Comparison of ENCODE assay signal across 12 cellular contexts in the genomic region with DNA sequence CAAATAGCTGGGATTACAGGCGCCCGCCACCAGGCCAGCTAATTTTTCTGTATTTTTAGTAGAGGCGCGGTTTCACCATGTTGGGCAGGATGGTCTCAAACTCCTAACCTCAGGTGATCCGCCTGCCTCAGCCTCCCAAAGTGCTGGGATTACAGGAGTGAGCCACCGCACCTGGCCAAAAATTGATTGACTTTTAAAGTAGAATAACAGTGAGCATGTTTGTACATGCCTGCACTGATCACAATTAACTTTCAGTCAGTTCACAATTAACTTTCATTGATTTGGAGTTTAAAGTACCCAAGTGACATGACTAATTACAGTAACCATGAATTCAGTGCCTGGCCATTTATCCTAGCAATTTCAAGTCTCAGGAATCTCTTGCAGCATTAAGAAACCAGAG.
DNase-seq lines count a peak whose midpoint lies in the region; ATAC-seq, FAIRE-seq and TF ChIP-seq lines count a peak whose summit lies in the region.
"Had no signal": no experiment of that assay in that cellular context is flagged by ENCODE, and none has a peak within 500 bp of the region (broad histone marks: within the 10 kb centered on the region; RNA-seq: fewer than 3 reads in every experiment).

No MANE protein-coding gene starts in this region.

- no peak for ATAC-seq in HepG2
- ATAC-seq in GM19023 (IDR thresholded peaks at IDR 0.05; ENCODE audit: unreplicated experiment) = no peak

- POLR2A ChIA-PET in HepG2 (lab: Yijun Ruan, JAX) = no interaction called here

- H3K9me3 ChIP-seq in HepG2 (ENCODE audit: low read length) (no peaks in the 10 kb centered on the region), tibial artery (no peaks in the 10 kb centered on the region)
- H3K9me3 ChIP-seq: ovary had no signal

- H3K4me1 Mint-ChIP-seq in activated naive CD4-positive, alpha-beta T cell treated with anti-CD3 and anti-CD28 coated beads, Interleukin-2, amount 50 U/mL, for 24 hours = peaks cover 81% of the 10 kb centered on the region
- H3K4me1 Mint-ChIP-seq in activated naive CD4-positive, alpha-beta T cell treated with anti-CD3 and anti-CD28 coated beads for 36 hours (ENCODE audit: low read depth) = peaks cover 58% of the 10 kb centered on the region
- H3K4me1 Mint-ChIP-seq in activated naive CD8-positive, alpha-beta T cell (ENCODE audit: low read depth) = peaks cover 72% of the 10 kb centered on the region

- H3K9ac ChIP-seq in HepG2 (ENCODE audit: insufficient read depth, low read depth, low read length) = no peak overlapping the region

- CTCF ChIA-PET in activated naive CD4-positive, alpha-beta T cell treated with anti-CD3 and anti-CD28 coated beads for 36 hours (lab: Charles Lee) = interaction anchor here (0.7 kb wide), 1 partner anchor 183 kb away, joined by 4 read pairs; no protein-coding TSS in a partner anchor
- CTCF ChIA-PET in HepG2 (lab: Yijun Ruan, JAX; ENCODE audit: low intra/inter-chr PET ratio, low total read pairs) = no interaction called here

- peak overlapping the region; percentile 90 for H3K27ac Mint-ChIP-seq in activated naive CD4-positive, alpha-beta T cell treated with anti-CD3 and anti-CD28 coated beads, Interleukin-2, amount 50 U/mL, for 24 hours
- no peak overlapping the region for H3K27ac Mint-ChIP-seq in activated naive CD4-positive, alpha-beta T cell treated with anti-CD3 and anti-CD28 coated beads for 36 hours
- peak overlapping the region; percentile 97 for H3K27ac Mint-ChIP-seq in activated naive CD8-positive, alpha-beta T cell

- H3K36me3 ChIP-seq in HepG2 (replicated peaks in 1 of 2; ENCODE audit: control insufficient read depth in 1 of 2, insufficient read depth in 2 of 2, low read length in 2 of 2) (peaks cover 0 to 13% of the 10 kb centered on the region in 2 experiments; a peak in 3 of 5 replicates), tibial artery (no peaks in the 10 kb centered on the region)
- H3K36me3 ChIP-seq: ovary had no signal

- no peak for TF ChIP-seq RAD21 in HepG2 (CRISPR knock-in tag; IDR thresholded peaks at IDR 0.05)

- H3K4me3 ChIP-seq in HepG2 (replicated peaks in 1 of 3; ENCODE audit: insufficient read depth in 1 of 3, low read depth in 2 of 3, low read length in 3 of 3) (no peak overlapping the region), tibial artery (no peak overlapping the region)
- H3K4me3 ChIP-seq: hepatocyte, ovary had no signal

- BruUV-seq in HepG2 (replicated peaks; lab: Mats Ljungman, UMichigan) = no TSS peak

- no peak for FAIRE-seq in HepG2 (lab: Jason Lieb, UNC)

- no peaks in the 10 kb centered on the region for H3K9me3 Mint-ChIP-seq in activated naive CD4-positive, alpha-beta T cell treated with anti-CD3 and anti-CD28 coated beads, Interleukin-2, amount 50 U/mL, for 24 hours
- H3K9me3 Mint-ChIP-seq in activated naive CD4-positive, alpha-beta T cell treated with anti-CD3 and anti-CD28 coated beads for 36 hours = no peaks in the 10 kb centered on the region
- H3K9me3 Mint-ChIP-seq in activated naive CD8-positive, alpha-beta T cell (ENCODE audit: low read depth) = no peaks in the 10 kb centered on the region

- no peak for DNase-seq in activated naive CD4-positive, alpha-beta T cell treated with anti-CD3 and anti-CD28 coated beads for 36 hours
- DNase-seq in HepG2 (ENCODE audit: low spot score) = no peak
- DNase-seq in tibial artery = no peak
- DNase-seq in DMS114 treated with DMSO at 0.1 percent for 48 hours (lab: John Stamatoyannopoulos, UW; ENCODE audit: unreplicated experiment) = no peak
- no peak for DNase-seq in SK-N-DZ (ENCODE audit: low spot score)
- DNase-seq: NCI-H2171 treated with DMSO at 0.1 percent for 48 hours, ovary had no signal

- H3K27me3 ChIP-seq in HepG2 (ENCODE audit: control insufficient read depth in 1 of 2, insufficient read depth in 2 of 2, low read length in 2 of 2) = no peaks in the 10 kb centered on the region
- no peaks in the 10 kb centered on the region for H3K27me3 ChIP-seq in tibial artery
- H3K27me3 ChIP-seq: hepatocyte, ovary had no signal

- TF ChIP-seq CTCF in HepG2 (CRISPR knock-in tag; IDR thresholded peaks at IDR 0.05) = no peak
- no peak for TF ChIP-seq CTCF in tibial artery (IDR thresholded peaks at IDR 0.05)

- peaks cover 34% of the 10 kb centered on the region for H3K4me1 ChIP-seq in HepG2 (ENCODE audit: insufficient read depth, low read length)
- H3K4me1 ChIP-seq in tibial artery = peaks cover 0 to 50% (median 17%) of the 10 kb centered on the region in 4 donors

- no peak overlapping the region for H3K4me2 ChIP-seq in HepG2 (ENCODE audit: low read depth, low read length)
- H3K4me2 ChIP-seq: hepatocyte had no signal

- no peak overlapping the region for H2AFZ ChIP-seq in HepG2 (ENCODE audit: low read length)
- H2AFZ ChIP-seq: hepatocyte had no signal

- H3K79me2 ChIP-seq in HepG2 (ENCODE audit: insufficient read depth, low read length) = no peaks in the 10 kb centered on the region
- H3K79me2 ChIP-seq: hepatocyte had no signal

- 91% methylated on average over 6 of the region's 6 CpGs for WGBS in HepG2 (ENCODE audit: low lambda C conversion rate)

- H3K4me3 Mint-ChIP-seq in activated naive CD4-positive, alpha-beta T cell treated with anti-CD3 and anti-CD28 coated beads, Interleukin-2, amount 50 U/mL, for 24 hours = peak overlapping the region; percentile 84
- H3K4me3 Mint-ChIP-seq in activated naive CD4-positive, alpha-beta T cell treated with anti-CD3 and anti-CD28 coated beads for 36 hours = no peak overlapping the region
- peak overlapping the region; percentile 85 for H3K4me3 Mint-ChIP-seq in activated naive CD8-positive, alpha-beta T cell

- H3K27ac ChIP-seq in HepG2 (ENCODE audit: extremely low read length, insufficient read depth, low read length) (peak overlapping the region; percentile 37), tibial artery (peak overlapping the region; percentile 35 to 40)
- H3K27ac ChIP-seq: hepatocyte, HL-60, ovary had no signal

- in situ Hi-C loops in HepG2 (cut with HindIII; ENCODE audit: extremely low pct_ligation_motif_present, low pct_unique_long_range_greater_than_20kb) = no loop called here

- H3K36me3 Mint-ChIP-seq in activated naive CD4-positive, alpha-beta T cell treated with anti-CD3 and anti-CD28 coated beads, Interleukin-2, amount 50 U/mL, for 24 hours = peaks cover 10% of the 10 kb centered on the region
- peaks cover 4% of the 10 kb centered on the region for H3K36me3 Mint-ChIP-seq in activated naive CD4-positive, alpha-beta T cell treated with anti-CD3 and anti-CD28 coated beads for 36 hours (ENCODE audit: low read depth)
- H3K36me3 Mint-ChIP-seq in activated naive CD8-positive, alpha-beta T cell = peaks cover 10% of the 10 kb centered on the region

- H3K27me3 Mint-ChIP-seq in activated naive CD4-positive, alpha-beta T cell treated with anti-CD3 and anti-CD28 coated beads, Interleukin-2, amount 50 U/mL, for 24 hours = no peaks in the 10 kb centered on the region
- no peaks in the 10 kb centered on the region for H3K27me3 Mint-ChIP-seq in activated naive CD4-positive, alpha-beta T cell treated with anti-CD3 and anti-CD28 coated beads for 36 hours (ENCODE audit: low read depth)
- H3K27me3 Mint-ChIP-seq in activated naive CD8-positive, alpha-beta T cell = no peaks in the 10 kb centered on the region

- no peak for TF ChIP-seq EP300 in HepG2 (IDR thresholded peaks at IDR 0.05; ENCODE audit: low read depth in 2 of 2, low read length in 2 of 2)
- no peak for TF ChIP-seq EP300 in HepG2 (CRISPR knock-in tag; IDR thresholded peaks at IDR 0.05; ENCODE audit: borderline replicate concordance)

- H4K20me1 ChIP-seq in HepG2 (ENCODE audit: insufficient read depth, low read length) = no peaks in the 10 kb centered on the region

- no peak for TF ChIP-seq POLR2A in HepG2 (IDR thresholded peaks at IDR 0.05; ENCODE audit: insufficient read depth in 1 of 2, low read depth in 2 of 2, low read length in 2 of 2)

- intact Hi-C loops in activated naive CD4-positive, alpha-beta T cell treated with anti-CD3 and anti-CD28 coated beads for 36 hours (cut with micrococcal nuclease) = no loop called here
- intact Hi-C loops in HepG2 (cut with micrococcal nuclease; ENCODE audit: unreplicated experiment) (no loop called here), tibial artery (cut with DNase I; ENCODE audit: low total_unique reads) (no loop called here)

TF ChIP-seq in HepG2, 621 proteins besides CTCF, POLR2A, EP300 and RAD21 (continues in another document):
- TF ChIP-seq, protein P1, sequence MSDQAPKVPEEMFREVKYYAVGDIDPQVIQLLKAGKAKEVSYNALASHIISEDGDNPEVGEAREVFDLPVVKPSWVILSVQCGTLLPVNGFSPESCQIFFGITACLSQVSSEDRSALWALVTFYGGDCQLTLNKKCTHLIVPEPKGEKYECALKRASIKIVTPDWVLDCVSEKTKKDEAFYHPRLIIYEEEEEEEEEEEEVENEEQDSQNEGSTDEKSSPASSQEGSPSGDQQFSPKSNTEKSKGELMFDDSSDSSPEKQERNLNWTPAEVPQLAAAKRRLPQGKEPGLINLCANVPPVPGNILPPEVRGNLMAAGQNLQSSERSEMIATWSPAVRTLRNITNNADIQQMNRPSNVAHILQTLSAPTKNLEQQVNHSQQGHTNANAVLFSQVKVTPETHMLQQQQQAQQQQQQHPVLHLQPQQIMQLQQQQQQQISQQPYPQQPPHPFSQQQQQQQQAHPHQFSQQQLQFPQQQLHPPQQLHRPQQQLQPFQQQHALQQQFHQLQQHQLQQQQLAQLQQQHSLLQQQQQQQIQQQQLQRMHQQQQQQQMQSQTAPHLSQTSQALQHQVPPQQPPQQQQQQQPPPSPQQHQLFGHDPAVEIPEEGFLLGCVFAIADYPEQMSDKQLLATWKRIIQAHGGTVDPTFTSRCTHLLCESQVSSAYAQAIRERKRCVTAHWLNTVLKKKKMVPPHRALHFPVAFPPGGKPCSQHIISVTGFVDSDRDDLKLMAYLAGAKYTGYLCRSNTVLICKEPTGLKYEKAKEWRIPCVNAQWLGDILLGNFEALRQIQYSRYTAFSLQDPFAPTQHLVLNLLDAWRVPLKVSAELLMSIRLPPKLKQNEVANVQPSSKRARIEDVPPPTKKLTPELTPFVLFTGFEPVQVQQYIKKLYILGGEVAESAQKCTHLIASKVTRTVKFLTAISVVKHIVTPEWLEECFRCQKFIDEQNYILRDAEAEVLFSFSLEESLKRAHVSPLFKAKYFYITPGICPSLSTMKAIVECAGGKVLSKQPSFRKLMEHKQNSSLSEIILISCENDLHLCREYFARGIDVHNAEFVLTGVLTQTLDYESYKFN (CRISPR knock-in tag; conservative IDR thresholded peaks at IDR 0.05) = no peak
